Comparison of ENCODE assay signal across 1 cellular context in genomic region chr1:32650752-32651460, GRCh38.
TF ChIP-seq lines count a peak whose summit lies in the region.

TSS of gene RBBP4 (plus strand) at chr1:32651208. CDS start at chr1:32651307, 99 bp downstream.

TF ChIP-seq in GM12878, 131 proteins besides CTCF, POLR2A, EP300 and RAD21 (continued from another document and continues in another):
- TF ChIP-seq ZNF592 (IDR thresholded peaks at IDR 0.05) (peak; percentile 98), RELB (IDR thresholded peaks at IDR 0.05; ENCODE audit: low read depth) (peak; percentile 76; the same call in 1 of the 2 replicates), TCF12 (IDR thresholded peaks at IDR 0.05; ENCODE audit: low read depth, low read length) (0 out of 2 replicates have a peak, but pooled peaks have one; percentile 2), ZNF207 (IDR thresholded peaks at IDR 0.05; ENCODE audit: borderline replicate concordance) (peak; percentile 37; the same call in 1 of the 2 replicates), BCL3 (IDR thresholded peaks at IDR 0.05; ENCODE audit: borderline replicate concordance, insufficient read depth, low read depth, low read length, poor library complexity, severe bottlenecking) (no peak), IRF5 (IDR thresholded peaks at IDR 0.05; ENCODE audit: borderline replicate concordance) (0 out of 2 replicates have a peak, but pooled peaks have one; percentile 10), ZBTB4 (CRISPR knock-in tag; IDR thresholded peaks at IDR 0.05) (peak; percentile 89), USF1 (IDR thresholded peaks at IDR 0.05; ENCODE audit: borderline replicate concordance, extremely low read length, insufficient read depth, low read depth, low read length) (peak; percentile 81), EGR1 (IDR thresholded peaks at IDR 0.05; ENCODE audit: borderline replicate concordance in 1 of 2, low read depth in 2 of 2, low read length in 2 of 2) (peak in 1 of 2 experiments; percentile 32; a peak in 1 of 3 replicates), ATF7 (IDR thresholded peaks at IDR 0.05; ENCODE audit: low read depth) (peak; percentile 18; the same call in 1 of the 2 replicates), NFYA (IDR thresholded peaks at IDR 0.05; ENCODE audit: borderline replicate concordance, low read depth, low read length) (no peak), E2F8 (IDR thresholded peaks at IDR 0.05; ENCODE audit: low read depth, partially characterized antibody) (peak; percentile 34), SIX5 (IDR thresholded peaks at IDR 0.05; ENCODE audit: low read depth, low read length, severe bottlenecking) (peak; percentile 1), PKNOX1 (IDR thresholded peaks at IDR 0.05) (peak; percentile 54; the same call in 1 of the 2 replicates), ATF2 (IDR thresholded peaks at IDR 0.05; ENCODE audit: low read length) (no peak), E4F1 (IDR thresholded peaks at IDR 0.05; ENCODE audit: borderline replicate concordance, partially characterized antibody) (peak; percentile 17), MLLT1 (IDR thresholded peaks at IDR 0.05) (peak; percentile 65; the same call in 1 of the 2 replicates), MAX (IDR thresholded peaks at IDR 0.05; ENCODE audit: low read depth, low read length) (peak; percentile 69; the same call in 1 of the 2 replicates), NR2F1 (conservative IDR thresholded peaks at IDR 0.05) (peak; percentile 30; the same call in 1 of the 2 replicates)
